In the genomic region with DNA sequence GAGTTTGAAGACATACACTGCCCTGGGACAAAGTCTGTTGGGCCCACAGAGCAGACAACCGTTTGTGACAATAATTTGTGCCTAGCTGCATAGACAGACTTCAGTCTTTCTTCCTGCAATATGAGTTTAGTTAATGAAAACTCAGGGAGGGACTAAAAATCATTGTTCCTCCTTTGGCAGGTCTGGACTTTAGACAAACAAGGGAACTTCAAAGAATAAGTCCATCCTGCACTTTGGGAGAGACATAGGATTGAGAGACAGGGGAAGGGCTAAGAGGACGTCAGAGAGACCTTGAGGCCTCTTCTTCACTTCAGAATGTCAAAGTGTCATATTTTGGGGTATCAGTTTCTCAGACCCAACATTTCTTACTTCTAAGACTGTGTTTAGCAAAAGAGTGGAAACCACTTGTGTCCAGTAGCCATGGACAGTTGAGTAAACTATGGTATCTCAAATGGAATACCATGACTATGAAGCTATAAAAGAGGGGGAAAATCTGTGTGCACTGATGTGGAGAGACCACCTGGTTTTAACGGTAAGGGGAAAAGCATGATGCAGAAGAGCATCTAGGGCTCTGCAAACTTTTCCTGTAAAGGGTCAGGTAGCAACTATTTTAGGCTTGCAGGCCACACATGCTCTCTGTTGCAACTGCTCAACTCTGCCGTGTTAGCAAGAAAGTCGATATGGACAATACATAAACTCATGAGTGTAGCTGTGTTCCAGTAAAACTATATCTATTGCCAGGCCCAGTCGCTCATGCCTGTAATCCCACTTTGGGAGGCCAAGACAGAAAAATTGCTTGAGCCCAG, we compare ENCODE assay signal across 1 cellular context.
TF ChIP-seq lines count a peak whose summit lies in the region.

No MANE protein-coding gene starts in this region.

TF ChIP-seq in HepG2, 621 proteins besides CTCF, POLR2A, EP300 and RAD21 (continued from another document and continues in another):
- TF ChIP-seq, protein P1, sequence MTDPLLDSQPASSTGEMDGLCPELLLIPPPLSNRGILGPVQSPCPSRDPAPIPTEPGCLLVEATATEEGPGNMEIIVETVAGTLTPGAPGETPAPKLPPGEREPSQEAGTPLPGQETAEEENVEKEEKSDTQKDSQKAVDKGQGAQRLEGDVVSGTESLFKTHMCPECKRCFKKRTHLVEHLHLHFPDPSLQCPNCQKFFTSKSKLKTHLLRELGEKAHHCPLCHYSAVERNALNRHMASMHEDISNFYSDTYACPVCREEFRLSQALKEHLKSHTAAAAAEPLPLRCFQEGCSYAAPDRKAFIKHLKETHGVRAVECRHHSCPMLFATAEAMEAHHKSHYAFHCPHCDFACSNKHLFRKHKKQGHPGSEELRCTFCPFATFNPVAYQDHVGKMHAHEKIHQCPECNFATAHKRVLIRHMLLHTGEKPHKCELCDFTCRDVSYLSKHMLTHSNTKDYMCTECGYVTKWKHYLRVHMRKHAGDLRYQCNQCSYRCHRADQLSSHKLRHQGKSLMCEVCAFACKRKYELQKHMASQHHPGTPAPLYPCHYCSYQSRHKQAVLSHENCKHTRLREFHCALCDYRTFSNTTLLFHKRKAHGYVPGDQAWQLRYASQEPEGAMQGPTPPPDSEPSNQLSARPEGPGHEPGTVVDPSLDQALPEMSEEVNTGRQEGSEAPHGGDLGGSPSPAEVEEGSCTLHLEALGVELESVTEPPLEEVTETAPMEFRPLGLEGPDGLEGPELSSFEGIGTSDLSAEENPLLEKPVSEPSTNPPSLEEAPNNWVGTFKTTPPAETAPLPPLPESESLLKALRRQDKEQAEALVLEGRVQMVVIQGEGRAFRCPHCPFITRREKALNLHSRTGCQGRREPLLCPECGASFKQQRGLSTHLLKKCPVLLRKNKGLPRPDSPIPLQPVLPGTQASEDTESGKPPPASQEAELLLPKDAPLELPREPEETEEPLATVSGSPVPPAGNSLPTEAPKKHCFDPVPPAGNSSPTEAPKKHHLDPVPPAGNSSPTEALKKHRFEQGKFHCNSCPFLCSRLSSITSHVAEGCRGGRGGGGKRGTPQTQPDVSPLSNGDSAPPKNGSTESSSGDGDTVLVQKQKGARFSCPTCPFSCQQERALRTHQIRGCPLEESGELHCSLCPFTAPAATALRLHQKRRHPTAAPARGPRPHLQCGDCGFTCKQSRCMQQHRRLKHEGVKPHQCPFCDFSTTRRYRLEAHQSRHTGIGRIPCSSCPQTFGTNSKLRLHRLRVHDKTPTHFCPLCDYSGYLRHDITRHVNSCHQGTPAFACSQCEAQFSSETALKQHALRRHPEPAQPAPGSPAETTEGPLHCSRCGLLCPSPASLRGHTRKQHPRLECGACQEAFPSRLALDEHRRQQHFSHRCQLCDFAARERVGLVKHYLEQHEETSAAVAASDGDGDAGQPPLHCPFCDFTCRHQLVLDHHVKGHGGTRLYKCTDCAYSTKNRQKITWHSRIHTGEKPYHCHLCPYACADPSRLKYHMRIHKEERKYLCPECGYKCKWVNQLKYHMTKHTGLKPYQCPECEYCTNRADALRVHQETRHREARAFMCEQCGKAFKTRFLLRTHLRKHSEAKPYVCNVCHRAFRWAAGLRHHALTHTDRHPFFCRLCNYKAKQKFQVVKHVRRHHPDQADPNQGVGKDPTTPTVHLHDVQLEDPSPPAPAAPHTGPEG (CRISPR knock-in tag; IDR thresholded peaks at IDR 0.05): no peak
- TF ChIP-seq PTBP1 (IDR thresholded peaks at IDR 0.05; ENCODE audit: low read depth, low read length, poor library complexity, severe bottlenecking): no peak
- no peak for TF ChIP-seq EZH2 (conservative IDR thresholded peaks at IDR 0.05; ENCODE audit: low read depth, low read length)
- no peak for TF ChIP-seq FLYWCH1 (CRISPR knock-in tag; IDR thresholded peaks at IDR 0.05)
- TF ChIP-seq FOXA1 (IDR thresholded peaks at IDR 0.05): no peak
- peak; percentile 18; the same call in 1 of the 2 replicates for TF ChIP-seq FOXA1 (CRISPR knock-in tag; IDR thresholded peaks at IDR 0.05)
- TF ChIP-seq ZNF615 (CRISPR knock-in tag; IDR thresholded peaks at IDR 0.05; ENCODE audit: borderline replicate concordance): no peak
- TF ChIP-seq, protein P2, sequence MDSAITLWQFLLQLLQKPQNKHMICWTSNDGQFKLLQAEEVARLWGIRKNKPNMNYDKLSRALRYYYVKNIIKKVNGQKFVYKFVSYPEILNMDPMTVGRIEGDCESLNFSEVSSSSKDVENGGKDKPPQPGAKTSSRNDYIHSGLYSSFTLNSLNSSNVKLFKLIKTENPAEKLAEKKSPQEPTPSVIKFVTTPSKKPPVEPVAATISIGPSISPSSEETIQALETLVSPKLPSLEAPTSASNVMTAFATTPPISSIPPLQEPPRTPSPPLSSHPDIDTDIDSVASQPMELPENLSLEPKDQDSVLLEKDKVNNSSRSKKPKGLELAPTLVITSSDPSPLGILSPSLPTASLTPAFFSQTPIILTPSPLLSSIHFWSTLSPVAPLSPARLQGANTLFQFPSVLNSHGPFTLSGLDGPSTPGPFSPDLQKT (CRISPR knock-in tag; IDR thresholded peaks at IDR 0.05; ENCODE audit: borderline replicate concordance): no peak
- no peak for TF ChIP-seq ZNF557 (CRISPR knock-in tag; IDR thresholded peaks at IDR 0.05)
- no peak; the same call in 1 of the 2 replicates for TF ChIP-seq ZNF33B (CRISPR knock-in tag; IDR thresholded peaks at IDR 0.05)
- no peak for TF ChIP-seq ZNF274 (CRISPR knock-in tag; IDR thresholded peaks at IDR 0.05)
- no peak for TF ChIP-seq ZNF879 (CRISPR knock-in tag; IDR thresholded peaks at IDR 0.05)
- TF ChIP-seq MIXL1 (CRISPR knock-in tag; IDR thresholded peaks at IDR 0.05): 0 out of 2 replicates have a peak, but pooled peaks have one; percentile 21
- no peak for TF ChIP-seq GABPA (IDR thresholded peaks at IDR 0.05; ENCODE audit: low read depth, low read length)
- TF ChIP-seq GABPA (CRISPR knock-in tag; IDR thresholded peaks at IDR 0.05; ENCODE audit: low read depth): no peak; the same call in 1 of the 2 replicates
- TF ChIP-seq HMG20B (CRISPR knock-in tag; conservative IDR thresholded peaks at IDR 0.05): no peak
- TF ChIP-seq HIVEP1 (CRISPR knock-in tag; IDR thresholded peaks at IDR 0.05): no peak
- TF ChIP-seq HNRNPH1 (optimal IDR thresholded peaks at IDR 0.05; ENCODE audit: low read depth, low read length): no peak
- no peak for TF ChIP-seq HNRNPK (IDR thresholded peaks at IDR 0.05; ENCODE audit: low read depth, low read length, poor library complexity, severe bottlenecking)
- peak; percentile 74; the same call in 1 of the 2 replicates for TF ChIP-seq HDAC2 (CRISPR knock-in tag; IDR thresholded peaks at IDR 0.05)
- peak; percentile 54 for TF ChIP-seq HDAC1 (CRISPR knock-in tag; IDR thresholded peaks at IDR 0.05)
- TF ChIP-seq ZNF792 (CRISPR knock-in tag; IDR thresholded peaks at IDR 0.05): peak; percentile 65; the same call in 1 of the 2 replicates
- no peak for TF ChIP-seq MEF2D (CRISPR knock-in tag; IDR thresholded peaks at IDR 0.05)
- peak; percentile 47; the same call in 1 of the 2 replicates for TF ChIP-seq ATF1 (CRISPR knock-in tag; IDR thresholded peaks at IDR 0.05)
- no peak for TF ChIP-seq ZNF432 (CRISPR knock-in tag; IDR thresholded peaks at IDR 0.05; ENCODE audit: borderline replicate concordance)
- TF ChIP-seq NONO (IDR thresholded peaks at IDR 0.05): no peak
- no peak for TF ChIP-seq NONO (CRISPR knock-in tag; conservative IDR thresholded peaks at IDR 0.05)
- no peak for TF ChIP-seq SMAD1 (CRISPR knock-in tag; IDR thresholded peaks at IDR 0.05; ENCODE audit: borderline replicate concordance, low read depth)
- peak; percentile 72; the same call in 1 of the 2 replicates for TF ChIP-seq ZNF567 (CRISPR knock-in tag; IDR thresholded peaks at IDR 0.05; ENCODE audit: borderline replicate concordance)
- TF ChIP-seq, protein P3, sequence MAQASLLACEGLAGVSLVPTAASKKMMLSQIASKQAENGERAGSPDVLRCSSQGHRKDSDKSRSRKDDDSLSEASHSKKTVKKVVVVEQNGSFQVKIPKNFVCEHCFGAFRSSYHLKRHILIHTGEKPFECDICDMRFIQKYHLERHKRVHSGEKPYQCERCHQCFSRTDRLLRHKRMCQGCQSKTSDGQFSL (CRISPR knock-in tag; IDR thresholded peaks at IDR 0.05): no peak
- TF ChIP-seq ZNF333 (CRISPR knock-in tag; IDR thresholded peaks at IDR 0.05; ENCODE audit: borderline replicate concordance): no peak
- no peak for TF ChIP-seq ZSCAN9 (CRISPR knock-in tag; IDR thresholded peaks at IDR 0.05; ENCODE audit: borderline replicate concordance)
- TF ChIP-seq ZNF12 (CRISPR knock-in tag; IDR thresholded peaks at IDR 0.05): no peak
- TF ChIP-seq ZFP37 (CRISPR knock-in tag; IDR thresholded peaks at IDR 0.05; ENCODE audit: borderline replicate concordance): no peak
- no peak for TF ChIP-seq SP140L (CRISPR knock-in tag; IDR thresholded peaks at IDR 0.05; ENCODE audit: borderline replicate concordance)
- TF ChIP-seq DR1 (CRISPR knock-in tag; IDR thresholded peaks at IDR 0.05): no peak
- TF ChIP-seq KDM2A (CRISPR knock-in tag; IDR thresholded peaks at IDR 0.05; ENCODE audit: borderline replicate concordance, low read depth): no peak
- TF ChIP-seq ZBTB8A (CRISPR knock-in tag; IDR thresholded peaks at IDR 0.05; ENCODE audit: borderline replicate concordance, low read depth): no peak
- TF ChIP-seq, protein P4, sequence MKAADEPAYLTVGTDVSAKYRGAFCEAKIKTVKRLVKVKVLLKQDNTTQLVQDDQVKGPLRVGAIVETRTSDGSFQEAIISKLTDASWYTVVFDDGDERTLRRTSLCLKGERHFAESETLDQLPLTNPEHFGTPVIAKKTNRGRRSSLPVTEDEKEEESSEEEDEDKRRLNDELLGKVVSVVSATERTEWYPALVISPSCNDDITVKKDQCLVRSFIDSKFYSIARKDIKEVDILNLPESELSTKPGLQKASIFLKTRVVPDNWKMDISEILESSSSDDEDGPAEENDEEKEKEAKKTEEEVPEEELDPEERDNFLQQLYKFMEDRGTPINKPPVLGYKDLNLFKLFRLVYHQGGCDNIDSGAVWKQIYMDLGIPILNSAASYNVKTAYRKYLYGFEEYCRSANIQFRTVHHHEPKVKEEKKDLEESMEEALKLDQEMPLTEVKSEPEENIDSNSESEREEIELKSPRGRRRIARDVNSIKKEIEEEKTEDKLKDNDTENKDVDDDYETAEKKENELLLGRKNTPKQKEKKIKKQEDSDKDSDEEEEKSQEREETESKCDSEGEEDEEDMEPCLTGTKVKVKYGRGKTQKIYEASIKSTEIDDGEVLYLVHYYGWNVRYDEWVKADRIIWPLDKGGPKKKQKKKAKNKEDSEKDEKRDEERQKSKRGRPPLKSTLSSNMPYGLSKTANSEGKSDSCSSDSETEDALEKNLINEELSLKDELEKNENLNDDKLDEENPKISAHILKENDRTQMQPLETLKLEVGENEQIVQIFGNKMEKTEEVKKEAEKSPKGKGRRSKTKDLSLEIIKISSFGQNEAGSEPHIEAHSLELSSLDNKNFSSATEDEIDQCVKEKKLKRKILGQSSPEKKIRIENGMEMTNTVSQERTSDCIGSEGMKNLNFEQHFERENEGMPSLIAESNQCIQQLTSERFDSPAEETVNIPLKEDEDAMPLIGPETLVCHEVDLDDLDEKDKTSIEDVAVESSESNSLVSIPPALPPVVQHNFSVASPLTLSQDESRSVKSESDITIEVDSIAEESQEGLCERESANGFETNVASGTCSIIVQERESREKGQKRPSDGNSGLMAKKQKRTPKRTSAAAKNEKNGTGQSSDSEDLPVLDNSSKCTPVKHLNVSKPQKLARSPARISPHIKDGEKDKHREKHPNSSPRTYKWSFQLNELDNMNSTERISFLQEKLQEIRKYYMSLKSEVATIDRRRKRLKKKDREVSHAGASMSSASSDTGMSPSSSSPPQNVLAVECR (CRISPR knock-in tag; IDR thresholded peaks at IDR 0.05; ENCODE audit: borderline replicate concordance): no peak
- TF ChIP-seq RBM39 (IDR thresholded peaks at IDR 0.05; ENCODE audit: low read depth, low read length, poor library complexity, severe bottlenecking): no peak
- peak; percentile 45 for TF ChIP-seq ASH2L (IDR thresholded peaks at IDR 0.05; ENCODE audit: insufficient read length, low read depth, low read length)
- TF ChIP-seq MTA1 (CRISPR knock-in tag; IDR thresholded peaks at IDR 0.05; ENCODE audit: borderline replicate concordance): no peak
- no peak for TF ChIP-seq ZNF143 (CRISPR knock-in tag; IDR thresholded peaks at IDR 0.05)
- TF ChIP-seq GZF1 (CRISPR knock-in tag; IDR thresholded peaks at IDR 0.05): no peak
- TF ChIP-seq CBX5 (CRISPR knock-in tag; IDR thresholded peaks at IDR 0.05; ENCODE audit: borderline replicate concordance): no peak
- no peak for TF ChIP-seq SATB2 (CRISPR knock-in tag; IDR thresholded peaks at IDR 0.05)
- peak; percentile 31; the same call in 1 of the 2 replicates for TF ChIP-seq ZFX (CRISPR knock-in tag; IDR thresholded peaks at IDR 0.05; ENCODE audit: low read depth)
- TF ChIP-seq ZIK1 (CRISPR knock-in tag; IDR thresholded peaks at IDR 0.05; ENCODE audit: borderline replicate concordance, low read depth): no peak
- TF ChIP-seq ZNF790 (CRISPR knock-in tag; IDR thresholded peaks at IDR 0.05; ENCODE audit: borderline replicate concordance): no peak
- no peak for TF ChIP-seq TCF7L2 (IDR thresholded peaks at IDR 0.05; ENCODE audit: low read depth, low read length)
- TF ChIP-seq ZFP90 (CRISPR knock-in tag; IDR thresholded peaks at IDR 0.05; ENCODE audit: borderline replicate concordance): no peak
- peak; percentile 44 for TF ChIP-seq ZMYM4 (CRISPR knock-in tag; IDR thresholded peaks at IDR 0.05)
- peak; percentile 24; the same call in 1 of the 2 replicates for TF ChIP-seq MED1 (CRISPR knock-in tag; IDR thresholded peaks at IDR 0.05)
- TF ChIP-seq, protein P5, sequence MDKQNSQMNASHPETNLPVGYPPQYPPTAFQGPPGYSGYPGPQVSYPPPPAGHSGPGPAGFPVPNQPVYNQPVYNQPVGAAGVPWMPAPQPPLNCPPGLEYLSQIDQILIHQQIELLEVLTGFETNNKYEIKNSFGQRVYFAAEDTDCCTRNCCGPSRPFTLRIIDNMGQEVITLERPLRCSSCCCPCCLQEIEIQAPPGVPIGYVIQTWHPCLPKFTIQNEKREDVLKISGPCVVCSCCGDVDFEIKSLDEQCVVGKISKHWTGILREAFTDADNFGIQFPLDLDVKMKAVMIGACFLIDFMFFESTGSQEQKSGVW (CRISPR knock-in tag; IDR thresholded peaks at IDR 0.05; ENCODE audit: borderline replicate concordance): no peak
